ENCODE assay signal across 1 cellular context in genomic region chr2:175805442-175806114, GRCh38.
TF ChIP-seq lines count a peak whose summit lies in the region.

No MANE protein-coding gene starts in this region.

TF ChIP-seq in HEK293, 187 proteins besides CTCF, POLR2A, EP300 and RAD21 (continued from another document and continues in another):
- peak; percentile 25; the same call in 1 of the 2 replicates for TF ChIP-seq ZNF449 (tag by site-specific recombination; IDR thresholded peaks at IDR 0.05)
- peak; percentile 64; the same call in 1 of the 2 replicates for TF ChIP-seq ZNF10 (tag by site-specific recombination; IDR thresholded peaks at IDR 0.05)
- peak; percentile 37; the same call in 1 of the 2 replicates for TF ChIP-seq PRDM10 (tag by site-specific recombination; IDR thresholded peaks at IDR 0.05)
- TF ChIP-seq BCL11A (tag by site-specific recombination; IDR thresholded peaks at IDR 0.05; ENCODE audit: low read depth), result peak; percentile 92
- TF ChIP-seq ZNF837 (tag by site-specific recombination; IDR thresholded peaks at IDR 0.05), result no peak
- 0 out of 2 replicates have a peak, but pooled peaks have one; percentile 15 for TF ChIP-seq ZNF518A (tag by site-specific recombination; conservative IDR thresholded peaks at IDR 0.05; ENCODE audit: low read depth)
- peak; percentile 91 for TF ChIP-seq PRDM4 (tag by site-specific recombination; IDR thresholded peaks at IDR 0.05)
- TF ChIP-seq ZNF394 (tag by site-specific recombination; IDR thresholded peaks at IDR 0.05; ENCODE audit: borderline replicate concordance), result peak; percentile 57
- TF ChIP-seq ZNF2 (tag by site-specific recombination; IDR thresholded peaks at IDR 0.05), result 0 out of 2 replicates have a peak, but pooled peaks have one; percentile 21
- TF ChIP-seq ZNF513 (tag by site-specific recombination; IDR thresholded peaks at IDR 0.05), result peak; percentile 44; the same call in 1 of the 2 replicates
- TF ChIP-seq ZSCAN23 (tag by site-specific recombination; IDR thresholded peaks at IDR 0.05), result peak; percentile 95
- TF ChIP-seq RBAK (tag by site-specific recombination; IDR thresholded peaks at IDR 0.05), result 0 out of 2 replicates have a peak, but pooled peaks have one; percentile 19
- TF ChIP-seq ZNF660 (tag by site-specific recombination; IDR thresholded peaks at IDR 0.05), result peak; percentile 21; the same call in 1 of the 2 replicates
- no peak for TF ChIP-seq ZNF362 (tag by site-specific recombination; IDR thresholded peaks at IDR 0.05)
- TF ChIP-seq ZNF398 (tag by site-specific recombination; IDR thresholded peaks at IDR 0.05), result peak; percentile 55
- no peak for TF ChIP-seq PRDM2 (tag by site-specific recombination; IDR thresholded peaks at IDR 0.05; ENCODE audit: borderline replicate concordance)
- peak; percentile 80 for TF ChIP-seq ZNF184 (tag by site-specific recombination; IDR thresholded peaks at IDR 0.05)
- peak; percentile 91 for TF ChIP-seq ATF2 (tag by site-specific recombination; IDR thresholded peaks at IDR 0.05; ENCODE audit: low read depth)
- peak; percentile 60; the same call in 1 of the 2 replicates for TF ChIP-seq SCRT1 (tag by site-specific recombination; IDR thresholded peaks at IDR 0.05; ENCODE audit: borderline replicate concordance)
- no peak for TF ChIP-seq ZNF292 (tag by site-specific recombination; IDR thresholded peaks at IDR 0.05; ENCODE audit: borderline replicate concordance, low read depth)
